ENCODE assay signal across 24 cellular contexts in genomic region chr5:9930156-9930555, GRCh38.
"Had no signal": no experiment of that assay in that cellular context is flagged by ENCODE, and none has a peak within 500 bp of the region (broad histone marks: within the 10 kb centered on the region; RNA-seq: fewer than 3 reads in every experiment).

No MANE protein-coding gene starts in this region.

- H3K4me1 ChIP-seq: left lung, lower lobe of right lung, spleen, transverse colon had no signal

- H3K9me3 Mint-ChIP-seq: neural progenitor cell had no signal

- H3K27me3 Mint-ChIP-seq: activated CD4-positive, alpha-beta memory T cell treated with anti-CD3 and anti-CD28 coated beads for 36 hours; activated CD4-positive, alpha-beta T cell treated with anti-CD3 and anti-CD28 coated beads, Interleukin-2, amount 10 ng/mL, durations not matched to agents 24 days and 14 days; activated naive CD4-positive, alpha-beta T cell treated with anti-CD3 and anti-CD28 coated beads, Interleukin-2, amount 10 ng/mL, durations not matched to agents 7 days and 5 days; activated T-cell treated with anti-CD3 and anti-CD28 coated beads, Interleukin-2, amount 50 U/mL, for 24 hours; effector memory CD8-positive, alpha-beta T cell had no signal

- H3K4me2 ChIP-seq: neural progenitor cell had no signal

- H3K4me1 Mint-ChIP-seq: activated CD4-positive, alpha-beta T cell treated with anti-CD3 and anti-CD28 coated beads, Interleukin-2, amount 10 ng/mL, durations not matched to agents 24 days and 14 days; activated naive CD4-positive, alpha-beta T cell treated with anti-CD3 and anti-CD28 coated beads, Interleukin-2, amount 10 ng/mL, durations not matched to agents 7 days and 5 days; natural killer cell had no signal

- DNase-seq: activated CD4-positive, alpha-beta memory T cell treated with anti-CD3 and anti-CD28 coated beads for 36 hours; activated CD4-positive, alpha-beta T cell treated with anti-CD3 and anti-CD28 coated beads, Interleukin-2, amount 10 ng/mL, durations not matched to agents 24 days and 14 days; activated CD4-positive, CD25-positive, alpha-beta regulatory T cell treated with anti-CD3 and anti-CD28 coated beads, Interleukin-2, amount 50 U/mL, for 72 hours; activated CD8-positive, alpha-beta memory T cell treated with anti-CD3 and anti-CD28 coated beads, Interleukin-2, amount 50 U/mL, for 4 hours; activated gamma-delta T cell; activated naive CD4-positive, alpha-beta T cell treated with anti-CD3 and anti-CD28 coated beads, Interleukin-2, amount 10 ng/mL, durations not matched to agents 7 days and 5 days; activated T-cell treated with anti-CD3 and anti-CD28 coated beads, Interleukin-2, amount 50 U/mL, for 24 hours; amniotic stem cell; brain microvascular endothelial cell; caudate nucleus; cortex of kidney; effector memory CD8-positive, alpha-beta T cell; kidney glomerular epithelial cell; left lung; lower lobe of right lung; mesendoderm; natural killer cell; occipital lobe; right cardiac atrium; spleen; stimulated activated naive CD4-positive, alpha-beta T cell; T1000; transverse colon had no signal

- H3K4me3 ChIP-seq: left lung, lower lobe of right lung, neural progenitor cell, spleen, transverse colon had no signal

- H3K27ac Mint-ChIP-seq: activated CD4-positive, alpha-beta memory T cell treated with anti-CD3 and anti-CD28 coated beads for 36 hours; activated CD4-positive, alpha-beta T cell treated with anti-CD3 and anti-CD28 coated beads, Interleukin-2, amount 10 ng/mL, durations not matched to agents 24 days and 14 days; activated naive CD4-positive, alpha-beta T cell treated with anti-CD3 and anti-CD28 coated beads, Interleukin-2, amount 10 ng/mL, durations not matched to agents 7 days and 5 days; activated T-cell treated with anti-CD3 and anti-CD28 coated beads, Interleukin-2, amount 50 U/mL, for 24 hours; effector memory CD8-positive, alpha-beta T cell; natural killer cell; neural progenitor cell had no signal

- H3K36me3 Mint-ChIP-seq: activated CD4-positive, alpha-beta memory T cell treated with anti-CD3 and anti-CD28 coated beads for 36 hours; activated naive CD4-positive, alpha-beta T cell treated with anti-CD3 and anti-CD28 coated beads, Interleukin-2, amount 10 ng/mL, durations not matched to agents 7 days and 5 days; natural killer cell; neural progenitor cell had no signal

- H3K27ac ChIP-seq: brain microvascular endothelial cell, left lung, lower lobe of right lung, neural progenitor cell, spleen, transverse colon had no signal

- H3K36me3 ChIP-seq: brain microvascular endothelial cell, left lung, lower lobe of right lung, neural progenitor cell, spleen, transverse colon had no signal

- H2AFZ ChIP-seq: neural progenitor cell had no signal

- H3K4me3 Mint-ChIP-seq: activated CD4-positive, alpha-beta memory T cell treated with anti-CD3 and anti-CD28 coated beads for 36 hours; activated CD4-positive, alpha-beta T cell treated with anti-CD3 and anti-CD28 coated beads, Interleukin-2, amount 10 ng/mL, durations not matched to agents 24 days and 14 days; activated naive CD4-positive, alpha-beta T cell treated with anti-CD3 and anti-CD28 coated beads, Interleukin-2, amount 10 ng/mL, durations not matched to agents 7 days and 5 days; activated T-cell treated with anti-CD3 and anti-CD28 coated beads, Interleukin-2, amount 50 U/mL, for 24 hours; effector memory CD8-positive, alpha-beta T cell; natural killer cell; neural progenitor cell had no signal

- H3K27me3 ChIP-seq: brain microvascular endothelial cell, left lung, neural progenitor cell, spleen, transverse colon had no signal

- H3K9me3 ChIP-seq: lower lobe of right lung, transverse colon had no signal

- H3K9ac ChIP-seq: neural progenitor cell had no signal
